ENCODE assay signal across 2 cellular contexts in genomic region chr5:179762781-179763176, GRCh38.
TF ChIP-seq lines count a peak whose summit lies in the region.

No MANE protein-coding gene starts in this region.

TF ChIP-seq in HCT116, 20 proteins besides CTCF, POLR2A, EP300 and RAD21:
- TF ChIP-seq ATF3 (IDR thresholded peaks at IDR 0.05) = no peak
- no peak for TF ChIP-seq TCF7L2 (IDR thresholded peaks at IDR 0.05; ENCODE audit: borderline replicate concordance, extremely low read depth, insufficient read depth, insufficient read length)
- TF ChIP-seq EZH2 (IDR thresholded peaks at IDR 0.05) = no peak
- no peak for TF ChIP-seq JUND (IDR thresholded peaks at IDR 0.05)
- TF ChIP-seq ZFX (IDR thresholded peaks at IDR 0.05) = no peak
- TF ChIP-seq EZH2phosphoT487 (IDR thresholded peaks at IDR 0.05; ENCODE audit: borderline replicate concordance) = no peak
- TF ChIP-seq SP1 (IDR thresholded peaks at IDR 0.05; ENCODE audit: low read depth) = no peak
- no peak for TF ChIP-seq MAX (IDR thresholded peaks at IDR 0.05)
- TF ChIP-seq ELF1 (IDR thresholded peaks at IDR 0.05; ENCODE audit: borderline replicate concordance, low read depth) = no peak
- TF ChIP-seq SIN3A (IDR thresholded peaks at IDR 0.05; ENCODE audit: low read depth) = no peak
- no peak for TF ChIP-seq YY1 (IDR thresholded peaks at IDR 0.05; ENCODE audit: extremely low read depth, insufficient replicate concordance, low read depth, low read length)
- no peak for TF ChIP-seq SRF (IDR thresholded peaks at IDR 0.05; ENCODE audit: low read depth)
- TF ChIP-seq REST (IDR thresholded peaks at IDR 0.05; ENCODE audit: low read depth) = no peak
- no peak for TF ChIP-seq CBX3 (IDR thresholded peaks at IDR 0.05; ENCODE audit: low read depth)
- no peak for TF ChIP-seq ZNF274 (IDR thresholded peaks at IDR 0.05; ENCODE audit: low read depth, low read length)
- TF ChIP-seq, protein P1, sequence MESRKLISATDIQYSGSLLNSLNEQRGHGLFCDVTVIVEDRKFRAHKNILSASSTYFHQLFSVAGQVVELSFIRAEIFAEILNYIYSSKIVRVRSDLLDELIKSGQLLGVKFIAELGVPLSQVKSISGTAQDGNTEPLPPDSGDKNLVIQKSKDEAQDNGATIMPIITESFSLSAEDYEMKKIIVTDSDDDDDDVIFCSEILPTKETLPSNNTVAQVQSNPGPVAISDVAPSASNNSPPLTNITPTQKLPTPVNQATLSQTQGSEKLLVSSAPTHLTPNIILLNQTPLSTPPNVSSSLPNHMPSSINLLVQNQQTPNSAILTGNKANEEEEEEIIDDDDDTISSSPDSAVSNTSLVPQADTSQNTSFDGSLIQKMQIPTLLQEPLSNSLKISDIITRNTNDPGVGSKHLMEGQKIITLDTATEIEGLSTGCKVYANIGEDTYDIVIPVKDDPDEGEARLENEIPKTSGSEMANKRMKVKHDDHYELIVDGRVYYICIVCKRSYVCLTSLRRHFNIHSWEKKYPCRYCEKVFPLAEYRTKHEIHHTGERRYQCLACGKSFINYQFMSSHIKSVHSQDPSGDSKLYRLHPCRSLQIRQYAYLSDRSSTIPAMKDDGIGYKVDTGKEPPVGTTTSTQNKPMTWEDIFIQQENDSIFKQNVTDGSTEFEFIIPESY (IDR thresholded peaks at IDR 0.05; ENCODE audit: extremely low read depth, insufficient replicate concordance, low read length) = no peak
- no peak for TF ChIP-seq EGR1 (IDR thresholded peaks at IDR 0.05; ENCODE audit: low read depth)
- no peak for TF ChIP-seq FOSL1 (IDR thresholded peaks at IDR 0.05; ENCODE audit: low read depth)

TF ChIP-seq in SK-N-SH, 30 proteins besides CTCF, POLR2A, EP300 and RAD21 (continued from another document):
- TF ChIP-seq SIN3A (IDR thresholded peaks at IDR 0.05; ENCODE audit: borderline replicate concordance, low read depth, low read length) (no peak), FOXM1 (IDR thresholded peaks at IDR 0.05; ENCODE audit: low read depth) (no peak), FOSL2 (IDR thresholded peaks at IDR 0.05; ENCODE audit: borderline replicate concordance, low read depth) (peak; percentile 17; the same call in 1 of the 2 replicates), USF1 (IDR thresholded peaks at IDR 0.05; ENCODE audit: borderline replicate concordance, low read depth) (no peak), RXRA (IDR thresholded peaks at IDR 0.05; ENCODE audit: borderline replicate concordance, low read depth) (no peak), MEF2A (IDR thresholded peaks at IDR 0.05; ENCODE audit: borderline replicate concordance, low read depth) (no peak), EZH2phosphoT487 (IDR thresholded peaks at IDR 0.05; ENCODE audit: borderline replicate concordance, low read depth) (no peak), JUND (IDR thresholded peaks at IDR 0.05) (0 out of 2 replicates have a peak, but pooled peaks have one; percentile 21)
- TF ChIP-seq, protein P1 (IDR thresholded peaks at IDR 0.05; ENCODE audit: borderline replicate concordance, low read depth) = no peak
